1 cellular context compared by ENCODE assay signal in the genomic region with DNA sequence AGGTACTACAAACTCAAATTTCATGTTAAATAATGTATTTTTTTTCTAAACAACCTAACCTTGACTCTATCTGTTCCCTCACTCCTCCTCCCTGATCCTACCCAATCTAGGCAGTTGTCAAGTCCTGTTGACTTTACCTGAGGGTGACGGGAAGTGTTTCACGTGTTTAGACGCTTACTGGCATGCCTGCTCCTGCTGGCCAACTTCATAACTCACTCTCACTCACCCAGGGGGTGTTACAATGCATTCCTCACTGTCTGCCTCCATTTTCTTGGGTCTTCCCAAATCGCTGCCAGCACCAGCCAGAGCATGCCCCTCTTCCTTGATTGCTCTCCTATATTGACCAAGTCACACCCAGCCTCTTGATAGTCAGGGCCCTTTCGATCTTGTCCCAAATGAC.
TF ChIP-seq lines count a peak whose summit lies in the region.

No MANE protein-coding gene starts in this region.

TF ChIP-seq in HepG2, 621 proteins besides CTCF, POLR2A, EP300 and RAD21 (continued from another document and continues in another):
- TF ChIP-seq, protein P1, sequence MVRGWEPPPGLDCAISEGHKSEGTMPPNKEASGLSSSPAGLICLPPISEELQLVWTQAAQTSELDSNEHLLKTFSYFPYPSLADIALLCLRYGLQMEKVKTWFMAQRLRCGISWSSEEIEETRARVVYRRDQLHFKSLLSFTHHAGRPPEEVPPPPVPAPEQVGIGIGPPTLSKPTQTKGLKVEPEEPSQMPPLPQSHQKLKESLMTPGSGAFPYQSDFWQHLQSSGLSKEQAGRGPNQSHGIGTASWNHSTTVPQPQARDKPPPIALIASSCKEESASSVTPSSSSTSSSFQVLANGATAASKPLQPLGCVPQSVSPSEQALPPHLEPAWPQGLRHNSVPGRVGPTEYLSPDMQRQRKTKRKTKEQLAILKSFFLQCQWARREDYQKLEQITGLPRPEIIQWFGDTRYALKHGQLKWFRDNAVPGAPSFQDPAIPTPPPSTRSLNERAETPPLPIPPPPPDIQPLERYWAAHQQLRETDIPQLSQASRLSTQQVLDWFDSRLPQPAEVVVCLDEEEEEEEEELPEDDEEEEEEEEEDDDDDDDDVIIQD (CRISPR knock-in tag; IDR thresholded peaks at IDR 0.05; ENCODE audit: low read depth): peak; percentile 74; the same call in 1 of the 2 replicates
- TF ChIP-seq, protein P2, sequence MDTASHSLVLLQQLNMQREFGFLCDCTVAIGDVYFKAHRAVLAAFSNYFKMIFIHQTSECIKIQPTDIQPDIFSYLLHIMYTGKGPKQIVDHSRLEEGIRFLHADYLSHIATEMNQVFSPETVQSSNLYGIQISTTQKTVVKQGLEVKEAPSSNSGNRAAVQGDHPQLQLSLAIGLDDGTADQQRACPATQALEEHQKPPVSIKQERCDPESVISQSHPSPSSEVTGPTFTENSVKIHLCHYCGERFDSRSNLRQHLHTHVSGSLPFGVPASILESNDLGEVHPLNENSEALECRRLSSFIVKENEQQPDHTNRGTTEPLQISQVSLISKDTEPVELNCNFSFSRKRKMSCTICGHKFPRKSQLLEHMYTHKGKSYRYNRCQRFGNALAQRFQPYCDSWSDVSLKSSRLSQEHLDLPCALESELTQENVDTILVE (CRISPR knock-in tag; IDR thresholded peaks at IDR 0.05): peak; percentile 85
- TF ChIP-seq, protein P3, sequence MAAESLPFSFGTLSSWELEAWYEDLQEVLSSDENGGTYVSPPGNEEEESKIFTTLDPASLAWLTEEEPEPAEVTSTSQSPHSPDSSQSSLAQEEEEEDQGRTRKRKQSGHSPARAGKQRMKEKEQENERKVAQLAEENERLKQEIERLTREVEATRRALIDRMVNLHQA (CRISPR knock-in tag; IDR thresholded peaks at IDR 0.05): no peak
- TF ChIP-seq HNRNPLL (IDR thresholded peaks at IDR 0.05; ENCODE audit: low read depth, low read length, poor library complexity, severe bottlenecking) (no peak), CEBPG (CRISPR knock-in tag; IDR thresholded peaks at IDR 0.05) (peak; percentile 51), NFE2 (CRISPR knock-in tag; IDR thresholded peaks at IDR 0.05) (no peak), POLR2AphosphoS2 (IDR thresholded peaks at IDR 0.05; ENCODE audit: low read depth, low read length) (no peak), CBX5 (CRISPR knock-in tag; IDR thresholded peaks at IDR 0.05; ENCODE audit: borderline replicate concordance) (peak; percentile 68; the same call in 1 of the 2 replicates), ZNF431 (CRISPR knock-in tag; IDR thresholded peaks at IDR 0.05; ENCODE audit: borderline replicate concordance, low read depth) (no peak), FOXA1 (IDR thresholded peaks at IDR 0.05) (no peak), FOXA1 (CRISPR knock-in tag; IDR thresholded peaks at IDR 0.05) (peak; percentile 95), ZNF775 (CRISPR knock-in tag; IDR thresholded peaks at IDR 0.05; ENCODE audit: borderline replicate concordance) (no peak), SAP130 (CRISPR knock-in tag; IDR thresholded peaks at IDR 0.05; ENCODE audit: low read depth) (peak; percentile 83), ZSCAN20 (CRISPR knock-in tag; IDR thresholded peaks at IDR 0.05; ENCODE audit: borderline replicate concordance) (no peak), HOXA7 (CRISPR knock-in tag; IDR thresholded peaks at IDR 0.05) (no peak), NRL (CRISPR knock-in tag; IDR thresholded peaks at IDR 0.05; ENCODE audit: borderline replicate concordance) (no peak), ZNF20 (CRISPR knock-in tag; IDR thresholded peaks at IDR 0.05) (no peak), MAFG (CRISPR knock-in tag; IDR thresholded peaks at IDR 0.05) (no peak), ZNF558 (CRISPR knock-in tag; IDR thresholded peaks at IDR 0.05; ENCODE audit: borderline replicate concordance) (0 out of 2 replicates have a peak, but pooled peaks have one; percentile 55), TSC22D2 (CRISPR knock-in tag; IDR thresholded peaks at IDR 0.05; ENCODE audit: borderline replicate concordance) (peak; percentile 74; the same call in 1 of the 2 replicates), ZNF354B (CRISPR knock-in tag; IDR thresholded peaks at IDR 0.05) (no peak), ZNF263 (CRISPR knock-in tag; IDR thresholded peaks at IDR 0.05) (no peak; the same call in 1 of the 2 replicates), KDM3A (CRISPR knock-in tag; IDR thresholded peaks at IDR 0.05; ENCODE audit: low read depth) (no peak), DMAP1 (CRISPR knock-in tag; IDR thresholded peaks at IDR 0.05) (no peak), FOXM1 (CRISPR knock-in tag; IDR thresholded peaks at IDR 0.05) (no peak), RBM39 (IDR thresholded peaks at IDR 0.05; ENCODE audit: low read depth, low read length, poor library complexity, severe bottlenecking) (no peak), ZNF331 (CRISPR knock-in tag; IDR thresholded peaks at IDR 0.05) (peak; percentile 59), MXD4 (CRISPR knock-in tag; IDR thresholded peaks at IDR 0.05) (peak; percentile 15; the same call in 1 of the 2 replicates), HNRNPUL1 (IDR thresholded peaks at IDR 0.05; ENCODE audit: low read depth, low read length) (no peak), AHR (CRISPR knock-in tag; IDR thresholded peaks at IDR 0.05) (no peak), BCL6 (CRISPR knock-in tag; IDR thresholded peaks at IDR 0.05) (peak; percentile 70; the same call in 1 of the 2 replicates), ZNF563 (CRISPR knock-in tag; IDR thresholded peaks at IDR 0.05) (peak; percentile 59; the same call in 1 of the 2 replicates)
- TF ChIP-seq, protein P4, sequence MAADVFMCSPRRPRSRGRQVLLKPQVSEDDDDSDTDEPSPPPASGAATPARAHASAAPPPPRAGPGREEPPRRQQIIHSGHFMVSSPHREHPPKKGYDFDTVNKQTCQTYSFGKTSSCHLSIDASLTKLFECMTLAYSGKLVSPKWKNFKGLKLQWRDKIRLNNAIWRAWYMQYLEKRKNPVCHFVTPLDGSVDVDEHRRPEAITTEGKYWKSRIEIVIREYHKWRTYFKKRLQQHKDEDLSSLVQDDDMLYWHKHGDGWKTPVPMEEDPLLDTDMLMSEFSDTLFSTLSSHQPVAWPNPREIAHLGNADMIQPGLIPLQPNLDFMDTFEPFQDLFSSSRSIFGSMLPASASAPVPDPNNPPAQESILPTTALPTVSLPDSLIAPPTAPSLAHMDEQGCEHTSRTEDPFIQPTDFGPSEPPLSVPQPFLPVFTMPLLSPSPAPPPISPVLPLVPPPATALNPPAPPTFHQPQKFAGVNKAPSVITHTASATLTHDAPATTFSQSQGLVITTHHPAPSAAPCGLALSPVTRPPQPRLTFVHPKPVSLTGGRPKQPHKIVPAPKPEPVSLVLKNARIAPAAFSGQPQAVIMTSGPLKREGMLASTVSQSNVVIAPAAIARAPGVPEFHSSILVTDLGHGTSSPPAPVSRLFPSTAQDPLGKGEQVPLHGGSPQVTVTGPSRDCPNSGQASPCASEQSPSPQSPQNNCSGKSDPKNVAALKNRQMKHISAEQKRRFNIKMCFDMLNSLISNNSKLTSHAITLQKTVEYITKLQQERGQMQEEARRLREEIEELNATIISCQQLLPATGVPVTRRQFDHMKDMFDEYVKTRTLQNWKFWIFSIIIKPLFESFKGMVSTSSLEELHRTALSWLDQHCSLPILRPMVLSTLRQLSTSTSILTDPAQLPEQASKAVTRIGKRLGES (CRISPR knock-in tag; IDR thresholded peaks at IDR 0.05; ENCODE audit: borderline replicate concordance): peak; percentile 77; the same call in 1 of the 2 replicates
- TF ChIP-seq, protein P5, sequence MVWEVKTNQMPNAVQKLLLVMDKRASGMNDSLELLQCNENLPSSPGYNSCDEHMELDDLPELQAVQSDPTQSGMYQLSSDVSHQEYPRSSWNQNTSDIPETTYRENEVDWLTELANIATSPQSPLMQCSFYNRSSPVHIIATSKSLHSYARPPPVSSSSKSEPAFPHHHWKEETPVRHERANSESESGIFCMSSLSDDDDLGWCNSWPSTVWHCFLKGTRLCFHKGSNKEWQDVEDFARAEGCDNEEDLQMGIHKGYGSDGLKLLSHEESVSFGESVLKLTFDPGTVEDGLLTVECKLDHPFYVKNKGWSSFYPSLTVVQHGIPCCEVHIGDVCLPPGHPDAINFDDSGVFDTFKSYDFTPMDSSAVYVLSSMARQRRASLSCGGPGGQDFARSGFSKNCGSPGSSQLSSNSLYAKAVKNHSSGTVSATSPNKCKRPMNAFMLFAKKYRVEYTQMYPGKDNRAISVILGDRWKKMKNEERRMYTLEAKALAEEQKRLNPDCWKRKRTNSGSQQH (CRISPR knock-in tag; IDR thresholded peaks at IDR 0.05; ENCODE audit: low read depth): no peak
- TF ChIP-seq, protein P6, sequence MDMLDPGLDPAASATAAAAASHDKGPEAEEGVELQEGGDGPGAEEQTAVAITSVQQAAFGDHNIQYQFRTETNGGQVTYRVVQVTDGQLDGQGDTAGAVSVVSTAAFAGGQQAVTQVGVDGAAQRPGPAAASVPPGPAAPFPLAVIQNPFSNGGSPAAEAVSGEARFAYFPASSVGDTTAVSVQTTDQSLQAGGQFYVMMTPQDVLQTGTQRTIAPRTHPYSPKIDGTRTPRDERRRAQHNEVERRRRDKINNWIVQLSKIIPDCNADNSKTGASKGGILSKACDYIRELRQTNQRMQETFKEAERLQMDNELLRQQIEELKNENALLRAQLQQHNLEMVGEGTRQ (IDR thresholded peaks at IDR 0.05; ENCODE audit: low read depth, low read length): no peak
- TF ChIP-seq, protein P6 (CRISPR knock-in tag; IDR thresholded peaks at IDR 0.05; ENCODE audit: borderline replicate concordance): no peak
- TF ChIP-seq, protein P7, sequence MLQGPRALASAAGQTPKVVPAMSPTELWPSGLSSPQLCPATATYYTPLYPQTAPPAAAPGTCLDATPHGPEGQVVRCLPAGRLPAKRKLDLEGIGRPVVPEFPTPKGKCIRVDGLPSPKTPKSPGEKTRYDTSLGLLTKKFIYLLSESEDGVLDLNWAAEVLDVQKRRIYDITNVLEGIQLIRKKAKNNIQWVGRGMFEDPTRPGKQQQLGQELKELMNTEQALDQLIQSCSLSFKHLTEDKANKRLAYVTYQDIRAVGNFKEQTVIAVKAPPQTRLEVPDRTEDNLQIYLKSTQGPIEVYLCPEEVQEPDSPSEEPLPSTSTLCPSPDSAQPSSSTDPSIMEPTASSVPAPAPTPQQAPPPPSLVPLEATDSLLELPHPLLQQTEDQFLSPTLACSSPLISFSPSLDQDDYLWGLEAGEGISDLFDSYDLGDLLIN (CRISPR knock-in tag; IDR thresholded peaks at IDR 0.05; ENCODE audit: borderline replicate concordance): no peak
- TF ChIP-seq, protein P8, sequence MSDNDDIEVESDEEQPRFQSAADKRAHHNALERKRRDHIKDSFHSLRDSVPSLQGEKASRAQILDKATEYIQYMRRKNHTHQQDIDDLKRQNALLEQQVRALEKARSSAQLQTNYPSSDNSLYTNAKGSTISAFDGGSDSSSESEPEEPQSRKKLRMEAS (IDR thresholded peaks at IDR 0.05): peak; percentile 92
- TF ChIP-seq, protein P9, sequence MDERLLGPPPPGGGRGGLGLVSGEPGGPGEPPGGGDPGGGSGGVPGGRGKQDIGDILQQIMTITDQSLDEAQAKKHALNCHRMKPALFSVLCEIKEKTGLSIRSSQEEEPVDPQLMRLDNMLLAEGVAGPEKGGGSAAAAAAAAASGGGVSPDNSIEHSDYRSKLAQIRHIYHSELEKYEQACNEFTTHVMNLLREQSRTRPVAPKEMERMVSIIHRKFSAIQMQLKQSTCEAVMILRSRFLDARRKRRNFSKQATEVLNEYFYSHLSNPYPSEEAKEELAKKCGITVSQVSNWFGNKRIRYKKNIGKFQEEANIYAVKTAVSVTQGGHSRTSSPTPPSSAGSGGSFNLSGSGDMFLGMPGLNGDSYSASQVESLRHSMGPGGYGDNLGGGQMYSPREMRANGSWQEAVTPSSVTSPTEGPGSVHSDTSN (CRISPR knock-in tag; IDR thresholded peaks at IDR 0.05): no peak
- TF ChIP-seq, protein P10, sequence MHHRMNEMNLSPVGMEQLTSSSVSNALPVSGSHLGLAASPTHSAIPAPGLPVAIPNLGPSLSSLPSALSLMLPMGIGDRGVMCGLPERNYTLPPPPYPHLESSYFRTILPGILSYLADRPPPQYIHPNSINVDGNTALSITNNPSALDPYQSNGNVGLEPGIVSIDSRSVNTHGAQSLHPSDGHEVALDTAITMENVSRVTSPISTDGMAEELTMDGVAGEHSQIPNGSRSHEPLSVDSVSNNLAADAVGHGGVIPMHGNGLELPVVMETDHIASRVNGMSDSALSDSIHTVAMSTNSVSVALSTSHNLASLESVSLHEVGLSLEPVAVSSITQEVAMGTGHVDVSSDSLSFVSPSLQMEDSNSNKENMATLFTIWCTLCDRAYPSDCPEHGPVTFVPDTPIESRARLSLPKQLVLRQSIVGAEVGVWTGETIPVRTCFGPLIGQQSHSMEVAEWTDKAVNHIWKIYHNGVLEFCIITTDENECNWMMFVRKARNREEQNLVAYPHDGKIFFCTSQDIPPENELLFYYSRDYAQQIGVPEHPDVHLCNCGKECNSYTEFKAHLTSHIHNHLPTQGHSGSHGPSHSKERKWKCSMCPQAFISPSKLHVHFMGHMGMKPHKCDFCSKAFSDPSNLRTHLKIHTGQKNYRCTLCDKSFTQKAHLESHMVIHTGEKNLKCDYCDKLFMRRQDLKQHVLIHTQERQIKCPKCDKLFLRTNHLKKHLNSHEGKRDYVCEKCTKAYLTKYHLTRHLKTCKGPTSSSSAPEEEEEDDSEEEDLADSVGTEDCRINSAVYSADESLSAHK (CRISPR knock-in tag; IDR thresholded peaks at IDR 0.05; ENCODE audit: borderline replicate concordance): no peak
- TF ChIP-seq, protein P11, sequence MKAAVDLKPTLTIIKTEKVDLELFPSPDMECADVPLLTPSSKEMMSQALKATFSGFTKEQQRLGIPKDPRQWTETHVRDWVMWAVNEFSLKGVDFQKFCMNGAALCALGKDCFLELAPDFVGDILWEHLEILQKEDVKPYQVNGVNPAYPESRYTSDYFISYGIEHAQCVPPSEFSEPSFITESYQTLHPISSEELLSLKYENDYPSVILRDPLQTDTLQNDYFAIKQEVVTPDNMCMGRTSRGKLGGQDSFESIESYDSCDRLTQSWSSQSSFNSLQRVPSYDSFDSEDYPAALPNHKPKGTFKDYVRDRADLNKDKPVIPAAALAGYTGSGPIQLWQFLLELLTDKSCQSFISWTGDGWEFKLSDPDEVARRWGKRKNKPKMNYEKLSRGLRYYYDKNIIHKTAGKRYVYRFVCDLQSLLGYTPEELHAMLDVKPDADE (CRISPR knock-in tag; IDR thresholded peaks at IDR 0.05): no peak
- TF ChIP-seq, protein P12, sequence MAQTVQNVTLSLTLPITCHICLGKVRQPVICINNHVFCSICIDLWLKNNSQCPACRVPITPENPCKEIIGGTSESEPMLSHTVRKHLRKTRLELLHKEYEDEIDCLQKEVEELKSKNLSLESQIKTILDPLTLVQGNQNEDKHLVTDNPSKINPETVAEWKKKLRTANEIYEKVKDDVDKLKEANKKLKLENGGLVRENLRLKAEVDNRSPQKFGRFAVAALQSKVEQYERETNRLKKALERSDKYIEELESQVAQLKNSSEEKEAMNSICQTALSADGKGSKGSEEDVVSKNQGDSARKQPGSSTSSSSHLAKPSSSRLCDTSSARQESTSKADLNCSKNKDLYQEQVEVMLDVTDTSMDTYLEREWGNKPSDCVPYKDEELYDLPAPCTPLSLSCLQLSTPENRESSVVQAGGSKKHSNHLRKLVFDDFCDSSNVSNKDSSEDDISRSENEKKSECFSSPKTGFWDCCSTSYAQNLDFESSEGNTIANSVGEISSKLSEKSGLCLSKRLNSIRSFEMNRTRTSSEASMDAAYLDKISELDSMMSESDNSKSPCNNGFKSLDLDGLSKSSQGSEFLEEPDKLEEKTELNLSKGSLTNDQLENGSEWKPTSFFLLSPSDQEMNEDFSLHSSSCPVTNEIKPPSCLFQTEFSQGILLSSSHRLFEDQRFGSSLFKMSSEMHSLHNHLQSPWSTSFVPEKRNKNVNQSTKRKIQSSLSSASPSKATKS (CRISPR knock-in tag; IDR thresholded peaks at IDR 0.05): 0 out of 2 replicates have a peak, but pooled peaks have one; percentile 63
